1 cellular context compared by ENCODE assay signal in the genomic region with DNA sequence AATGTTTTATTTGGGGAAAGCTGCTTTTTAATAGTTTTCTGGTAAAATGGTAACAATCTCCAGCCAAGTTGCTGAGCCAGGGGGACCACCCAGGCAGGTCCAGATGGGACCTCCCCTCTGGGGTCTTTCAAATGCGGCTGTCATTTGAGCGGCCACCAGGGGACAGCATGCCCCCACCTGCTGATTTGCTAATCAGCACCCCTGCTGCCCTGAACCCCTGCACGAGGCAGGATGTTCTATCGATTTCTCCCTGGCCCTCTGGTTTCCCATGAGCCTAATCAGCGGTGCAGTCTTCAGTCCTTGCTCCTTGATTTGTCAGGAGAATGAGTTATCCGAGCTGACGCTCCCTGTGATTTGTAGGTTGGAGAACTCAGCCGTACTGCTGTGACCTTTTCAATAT.
TF ChIP-seq lines count a peak whose summit lies in the region.

No MANE protein-coding gene starts in this region.

TF ChIP-seq in HepG2, 621 proteins besides CTCF, POLR2A, EP300 and RAD21 (continued from another document):
- TF ChIP-seq, protein P1, sequence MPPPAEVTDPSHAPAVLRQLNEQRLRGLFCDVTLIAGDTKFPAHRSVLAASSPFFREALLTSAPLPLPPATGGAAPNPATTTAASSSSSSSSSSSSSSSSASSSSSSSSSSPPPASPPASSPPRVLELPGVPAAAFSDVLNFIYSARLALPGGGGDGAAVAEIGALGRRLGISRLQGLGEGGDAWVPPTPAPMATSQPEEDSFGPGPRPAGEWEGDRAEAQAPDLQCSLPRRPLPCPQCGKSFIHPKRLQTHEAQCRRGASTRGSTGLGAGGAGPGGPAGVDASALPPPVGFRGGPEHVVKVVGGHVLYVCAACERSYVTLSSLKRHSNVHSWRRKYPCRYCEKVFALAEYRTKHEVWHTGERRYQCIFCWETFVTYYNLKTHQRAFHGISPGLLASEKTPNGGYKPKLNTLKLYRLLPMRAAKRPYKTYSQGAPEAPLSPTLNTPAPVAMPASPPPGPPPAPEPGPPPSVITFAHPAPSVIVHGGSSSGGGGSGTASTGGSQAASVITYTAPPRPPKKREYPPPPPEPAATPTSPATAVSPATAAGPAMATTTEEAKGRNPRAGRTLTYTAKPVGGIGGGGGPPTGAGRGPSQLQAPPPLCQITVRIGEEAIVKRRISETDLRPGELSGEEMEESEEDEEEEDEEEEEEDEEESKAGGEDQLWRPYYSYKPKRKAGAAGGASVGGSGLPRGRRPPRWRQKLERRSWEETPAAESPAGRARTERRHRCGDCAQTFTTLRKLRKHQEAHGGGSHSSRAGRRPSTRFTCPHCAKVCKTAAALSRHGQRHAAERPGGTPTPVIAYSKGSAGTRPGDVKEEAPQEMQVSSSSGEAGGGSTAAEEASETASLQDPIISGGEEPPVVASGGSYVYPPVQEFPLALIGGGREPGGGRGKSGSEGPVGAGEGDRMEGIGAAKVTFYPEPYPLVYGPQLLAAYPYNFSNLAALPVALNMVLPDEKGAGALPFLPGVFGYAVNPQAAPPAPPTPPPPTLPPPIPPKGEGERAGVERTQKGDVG (CRISPR knock-in tag; IDR thresholded peaks at IDR 0.05; ENCODE audit: borderline replicate concordance): no peak
